21 cellular contexts compared by ENCODE assay signal in genomic region chr7:157979631-157980340, GRCh38.
DNase-seq lines count a peak whose midpoint lies in the region; ATAC-seq and TF ChIP-seq lines count a peak whose summit lies in the region.
"Had no signal": no experiment of that assay in that cellular context is flagged by ENCODE, and none has a peak within 500 bp of the region (broad histone marks: within the 10 kb centered on the region; RNA-seq: fewer than 3 reads in every experiment).

No MANE protein-coding gene starts in this region.

- H3K4me1 Mint-ChIP-seq in nephron (peaks cover 2% of the 10 kb centered on the region), type B pancreatic cell (ENCODE audit: unreplicated experiment) (no peaks in the 10 kb centered on the region)
- H3K4me1 Mint-ChIP-seq: activated B cell treated with CpG ODN at 0.5 μM for 24 hours; activated naive CD4-positive, alpha-beta T cell treated with anti-CD3 and anti-CD28 coated beads, Interleukin-2, amount 50 U/mL, for 24 hours had no signal

- peak; percentile 53 for DNase-seq in activated effector memory CD4-positive, alpha-beta T cell treated with anti-CD3 and anti-CD28 coated beads, Interleukin-2, amount 50 U/mL, for 16 hours
- no peak for DNase-seq in activated effector memory CD4-positive, alpha-beta T cell treated with Interleukin-2 at 50 U/mL for 16 hours
- DNase-seq in NCI-H510A treated with DMSO at 0.1 percent for 48 hours (lab: John Stamatoyannopoulos, UW) (peak; percentile 12), type B pancreatic cell (ENCODE audit: extremely low spot score, unreplicated experiment) (no peak)
- DNase-seq in activated naive CD4-positive, alpha-beta T cell (lab: John Stamatoyannopoulos, UW), result no peak
- DNase-seq in effector CD4-positive, alpha-beta T cell, result no peak
- DNase-seq: activated B cell treated with CpG ODN at 0.5 μM for 24 hours; activated CD4-positive, alpha-beta T cell treated with anti-CD3 and anti-CD28 coated beads, Interleukin-2, amount 50 U/mL, for 4 hours; amygdala; CD8-positive, alpha-beta T cell; DMS 273 treated with DMSO at 0.1 percent for 48 hours; effector memory CD4-positive, alpha-beta T cell; erythroblast; HFFc6; NCI-H1436; NCI-H524 treated with DMSO at 0.1 percent for 48 hours; T-helper 1 cell had no signal

- TF ChIP-seq CTCF in nephron (IDR thresholded peaks at IDR 0.05; ENCODE audit: unreplicated experiment in 3 of 3) (peak in 2 of 3 experiments; percentile 23 to 29), type B pancreatic cell (conservative IDR thresholded peaks at IDR 0.05) (peak; percentile 67)

- H3K9me3 Mint-ChIP-seq in nephron, result peaks cover 10% of the 10 kb centered on the region
- H3K9me3 Mint-ChIP-seq in type B pancreatic cell, result no peaks in the 10 kb centered on the region
- H3K9me3 Mint-ChIP-seq: activated naive CD4-positive, alpha-beta T cell treated with anti-CD3 and anti-CD28 coated beads, Interleukin-2, amount 50 U/mL, for 24 hours had no signal

- peaks cover 11% of the 10 kb centered on the region for H3K27me3 Mint-ChIP-seq in nephron (ENCODE audit: low read depth)
- H3K27me3 Mint-ChIP-seq in type B pancreatic cell, result peaks cover 4% of the 10 kb centered on the region
- H3K27me3 Mint-ChIP-seq: activated B cell treated with CpG ODN at 0.5 μM for 24 hours; activated naive CD4-positive, alpha-beta T cell treated with anti-CD3 and anti-CD28 coated beads, Interleukin-2, amount 50 U/mL, for 24 hours; IgD-negative memory B cell had no signal

- H3K36me3 Mint-ChIP-seq in nephron (ENCODE audit: low read depth), result peaks cover 4% of the 10 kb centered on the region
- H3K36me3 Mint-ChIP-seq in type B pancreatic cell, result no peaks in the 10 kb centered on the region
- H3K36me3 Mint-ChIP-seq: CD8-positive, alpha-beta T cell had no signal

- H3K27ac Mint-ChIP-seq in nephron (no peak overlapping the region), type B pancreatic cell (no peak overlapping the region)
- H3K27ac Mint-ChIP-seq: activated B cell treated with CpG ODN at 0.5 μM for 24 hours; activated naive CD4-positive, alpha-beta T cell treated with anti-CD3 and anti-CD28 coated beads, Interleukin-2, amount 50 U/mL, for 24 hours; CD8-positive, alpha-beta T cell; HFFc6; IgD-negative memory B cell had no signal

- ATAC-seq in GM18502 (IDR thresholded peaks at IDR 0.05; ENCODE audit: poor library complexity, unreplicated experiment), result no peak
- ATAC-seq: CD8-positive, alpha-beta T cell had no signal

- H3K4me3 Mint-ChIP-seq in nephron, result no peak overlapping the region
- no peak overlapping the region for H3K4me3 Mint-ChIP-seq in type B pancreatic cell
- H3K4me3 Mint-ChIP-seq: activated B cell treated with CpG ODN at 0.5 μM for 24 hours; activated naive CD4-positive, alpha-beta T cell treated with anti-CD3 and anti-CD28 coated beads, Interleukin-2, amount 50 U/mL, for 24 hours; CD8-positive, alpha-beta T cell; HFFc6; IgD-negative memory B cell had no signal

Comparison
In these comparisons a context has a peak if more than half of its experiments do, and no peak if none do; other contexts are left out.
1. DNase-seq: peak in activated effector memory CD4-positive, alpha-beta T cell treated with anti-CD3 and anti-CD28 coated beads, Interleukin-2, amount 50 U/mL, for 16 hours (single experiment) and NCI-H510A treated with DMSO at 0.1 percent for 48 hours (single experiment); none in activated effector memory CD4-positive, alpha-beta T cell treated with Interleukin-2 at 50 U/mL for 16 hours (single experiment), type B pancreatic cell (single experiment), activated naive CD4-positive, alpha-beta T cell (0 of 4) and effector CD4-positive, alpha-beta T cell (single experiment).